In the genomic region with DNA sequence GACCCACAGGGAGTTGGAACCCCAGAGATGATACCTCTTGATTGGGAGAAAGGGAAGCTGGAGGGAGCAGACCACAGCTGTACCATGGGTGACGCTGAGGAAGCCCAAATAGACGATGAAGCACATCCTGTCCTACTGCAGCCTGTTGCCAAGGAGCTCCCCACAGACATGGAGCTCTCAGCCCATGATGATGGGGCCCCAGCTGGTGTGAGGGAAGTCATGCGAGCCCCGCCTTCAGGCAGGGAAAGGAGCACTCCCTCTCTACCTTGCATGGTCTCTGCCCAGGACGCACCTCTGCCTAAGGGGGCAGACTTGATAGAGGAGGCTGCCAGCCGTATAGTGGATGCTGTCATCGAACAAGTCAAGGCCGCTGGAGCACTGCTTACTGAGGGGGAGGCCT, we compare ENCODE assay signal across 1 cellular context.
TF ChIP-seq lines count a peak whose summit lies in the region.

No MANE protein-coding gene starts in this region.

TF ChIP-seq in SK-N-SH treated with all-trans-retinoic acid at 6 μM for 48 hours, 23 proteins besides CTCF, POLR2A, EP300 and RAD21 (continued from another document):
- TF ChIP-seq, protein P1, sequence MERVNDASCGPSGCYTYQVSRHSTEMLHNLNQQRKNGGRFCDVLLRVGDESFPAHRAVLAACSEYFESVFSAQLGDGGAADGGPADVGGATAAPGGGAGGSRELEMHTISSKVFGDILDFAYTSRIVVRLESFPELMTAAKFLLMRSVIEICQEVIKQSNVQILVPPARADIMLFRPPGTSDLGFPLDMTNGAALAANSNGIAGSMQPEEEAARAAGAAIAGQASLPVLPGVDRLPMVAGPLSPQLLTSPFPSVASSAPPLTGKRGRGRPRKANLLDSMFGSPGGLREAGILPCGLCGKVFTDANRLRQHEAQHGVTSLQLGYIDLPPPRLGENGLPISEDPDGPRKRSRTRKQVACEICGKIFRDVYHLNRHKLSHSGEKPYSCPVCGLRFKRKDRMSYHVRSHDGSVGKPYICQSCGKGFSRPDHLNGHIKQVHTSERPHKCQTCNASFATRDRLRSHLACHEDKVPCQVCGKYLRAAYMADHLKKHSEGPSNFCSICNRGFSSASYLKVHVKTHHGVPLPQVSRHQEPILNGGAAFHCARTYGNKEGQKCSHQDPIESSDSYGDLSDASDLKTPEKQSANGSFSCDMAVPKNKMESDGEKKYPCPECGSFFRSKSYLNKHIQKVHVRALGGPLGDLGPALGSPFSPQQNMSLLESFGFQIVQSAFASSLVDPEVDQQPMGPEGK (CRISPR knock-in tag; IDR thresholded peaks at IDR 0.05; ENCODE audit: borderline replicate concordance), result no peak
